ENCODE assay signal across 12 cellular contexts in the genomic region with DNA sequence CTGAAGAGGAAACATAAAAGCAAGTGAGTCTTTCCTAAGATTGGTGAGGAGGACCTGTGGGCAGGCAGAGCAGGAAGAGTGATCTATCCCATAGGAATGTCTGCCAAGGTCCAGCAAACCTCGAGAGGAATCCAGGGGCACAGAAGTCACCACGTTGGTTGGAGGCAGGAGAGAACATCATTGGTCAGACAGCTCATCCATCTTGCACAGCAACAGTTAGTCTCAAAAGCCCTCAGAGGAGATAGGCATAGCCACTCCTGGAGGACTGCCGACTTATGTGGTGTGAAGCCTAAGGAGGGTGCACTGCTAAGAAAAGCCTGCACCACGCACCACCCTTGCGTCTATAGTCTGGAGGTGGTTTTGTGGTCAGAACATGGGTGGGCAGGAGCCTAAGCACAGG.
DNase-seq lines count a peak whose midpoint lies in the region; ATAC-seq, FAIRE-seq and TF ChIP-seq lines count a peak whose summit lies in the region.
"Had no signal": no experiment of that assay in that cellular context is flagged by ENCODE, and none has a peak within 500 bp of the region (broad histone marks: within the 10 kb centered on the region; RNA-seq: fewer than 3 reads in every experiment).

No MANE protein-coding gene starts in this region.

- no peaks in the 10 kb centered on the region for H4K20me1 ChIP-seq in Karpas-422 (ENCODE audit: insufficient read depth, low read depth, low read length)

- FAIRE-seq in RCC 7860 (lab: Jason Lieb, UNC): peak; percentile 98

- H3K4me1 ChIP-seq in Karpas-422 (ENCODE audit: low read length): no peaks in the 10 kb centered on the region

- no peaks in the 10 kb centered on the region for H3K9me3 ChIP-seq in Karpas-422 (ENCODE audit: low read length)

- H2AFZ ChIP-seq in Karpas-422 (ENCODE audit: low read length): no peak overlapping the region

- no peak for ATAC-seq in HG03520 (IDR thresholded peaks at IDR 0.05; ENCODE audit: unreplicated experiment)
- ATAC-seq in GM21447 (IDR thresholded peaks at IDR 0.05; ENCODE audit: unreplicated experiment): no peak

- H3K4me2 ChIP-seq in Karpas-422 (ENCODE audit: low read depth, low read length, poor library complexity, severe bottlenecking): no peak overlapping the region

- no peaks in the 10 kb centered on the region for H3K36me3 ChIP-seq in Karpas-422 (ENCODE audit: insufficient read depth, low read length)

- no peak overlapping the region for H3K27ac ChIP-seq in Karpas-422 (ENCODE audit: low read length)

- peak; percentile 99 for DNase-seq in ELR (ENCODE audit: low read depth)
- DNase-seq in RCC 7860 (ENCODE audit: low spot score): peak; percentile 100
- peak; percentile 99 for DNase-seq in epithelial cell of proximal tubule (ENCODE audit: low read depth)
- peak; percentile 100 for DNase-seq in renal cortical epithelial cell (ENCODE audit: low read depth)
- DNase-seq in Karpas-422: no peak
- DNase-seq in ureter (ENCODE audit: low spot score): no peak
- DNase-seq: activated T-cell treated with anti-CD3 and anti-CD28 coated beads, Interleukin-2, amount 50 U/mL, for 48 hours; H9; NCI-H1092 treated with DMSO at 0.1 percent for 48 hours; stimulated activated naive CD4-positive, alpha-beta T cell had no signal

- no peak for TF ChIP-seq CTCF in epithelial cell of proximal tubule (conservative IDR thresholded peaks at IDR 0.05; ENCODE audit: low read depth, low read length)

- no peaks in the 10 kb centered on the region for H3K9me2 ChIP-seq in Karpas-422 (replicated peaks; ENCODE audit: insufficient read depth, low read length)

- H3K9ac ChIP-seq in Karpas-422 (ENCODE audit: low read length): no peak overlapping the region

- H3K4me3 ChIP-seq in epithelial cell of proximal tubule (ENCODE audit: low read depth, low read length): no peak overlapping the region
- H3K4me3 ChIP-seq in Karpas-422 (ENCODE audit: low read length): no peak overlapping the region

- H3K27me3 ChIP-seq in Karpas-422 (ENCODE audit: low read length): no peaks in the 10 kb centered on the region

- no peaks in the 10 kb centered on the region for H3K79me2 ChIP-seq in Karpas-422 (ENCODE audit: low read length)

Comparison
In these comparisons a context has a peak if more than half of its experiments do, and no peak if none do; other contexts are left out.
1. DNase-seq: peak in ELR (single experiment), RCC 7860 (single experiment), epithelial cell of proximal tubule (single experiment) and renal cortical epithelial cell (single experiment); none in Karpas-422 (single experiment) and ureter (single experiment).